Comparison of ENCODE assay signal across 20 cellular contexts in the genomic region with DNA sequence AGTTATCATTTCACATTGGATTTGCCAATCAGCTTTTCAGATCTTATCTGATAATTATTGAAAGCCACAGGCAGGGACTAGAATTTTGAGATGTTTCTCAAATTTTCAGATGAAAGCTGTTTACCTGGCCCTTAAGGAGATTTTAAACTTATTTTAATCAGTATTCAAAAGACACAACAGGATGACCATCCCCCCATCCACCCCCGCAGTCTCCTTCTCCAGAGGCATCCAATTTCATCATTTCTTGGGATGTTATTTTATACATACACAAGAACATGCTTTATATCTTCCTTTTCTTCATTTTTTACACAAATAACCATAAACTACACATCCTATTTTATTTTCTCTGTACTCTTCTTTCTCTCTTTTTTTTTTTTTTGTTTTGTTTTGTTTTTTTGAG.
DNase-seq lines count a peak whose midpoint lies in the region; ATAC-seq, FAIRE-seq and TF ChIP-seq lines count a peak whose summit lies in the region.
"Had no signal": no experiment of that assay in that cellular context is flagged by ENCODE, and none has a peak within 500 bp of the region (broad histone marks: within the 10 kb centered on the region; RNA-seq: fewer than 3 reads in every experiment).

No MANE protein-coding gene starts in this region.

- no peaks in the 10 kb centered on the region for H4K20me1 ChIP-seq in SK-N-SH (ENCODE audit: insufficient read depth)
- H4K20me1 ChIP-seq in IMR-90 (ENCODE audit: insufficient read depth, low read length): no peaks in the 10 kb centered on the region
- no peaks in the 10 kb centered on the region for H4K20me1 ChIP-seq in K562 (replicated peaks; ENCODE audit: control insufficient read depth, insufficient read depth, low read length)

- dilution Hi-C loops in IMR-90 (cut with HindIII; ENCODE audit: low sequenced_read_pairs, unreplicated experiment): no loop called here

- peaks cover 0 to 2% of the 10 kb centered on the region in 2 experiments; a peak in 2 of 4 replicates for H3K79me1 ChIP-seq in IMR-90 (ENCODE audit: low read depth in 1 of 2, low read length in 2 of 2)

- no peak for FAIRE-seq in K562 (lab: Jason Lieb, UNC)
- FAIRE-seq: A549, GM12892 had no signal

- intact Hi-C loops in IMR-90 (cut with micrococcal nuclease): no loop called here
- intact Hi-C loops in K562 (cut with micrococcal nuclease): no loop called here
- intact Hi-C loops in Calu3 (cut with micrococcal nuclease; ENCODE audit: unreplicated experiment): no loop called here
- intact Hi-C loops in sciatic nerve (cut with DNase I): no loop called here

- H4K8ac ChIP-seq in IMR-90 (ENCODE audit: low read depth in 2 of 2, low read length in 2 of 2): no peak overlapping the region

- H3K4me3 ChIP-seq in SK-N-SH (ENCODE audit: low read depth in 2 of 2, low read length in 1 of 2): no peak overlapping the region
- H3K4me3 ChIP-seq in IMR-90 (ENCODE audit: insufficient read depth, low read depth, low read length): no peak overlapping the region
- H3K4me3 ChIP-seq in K562: no peak overlapping the region
- H3K4me3 ChIP-seq: A549 had no signal

- in situ Hi-C loops in IMR-90 (cut with MboI; ENCODE audit: low sequenced_read_pairs): no loop called here
- in situ Hi-C loops in K562 (cut with MboI): no loop called here

- H3K27me3 ChIP-seq in SK-N-SH (ENCODE audit: insufficient read depth): no peaks in the 10 kb centered on the region
- no peaks in the 10 kb centered on the region for H3K27me3 ChIP-seq in IMR-90 (ENCODE audit: control insufficient read depth, insufficient read depth, low read length)
- no peaks in the 10 kb centered on the region for H3K27me3 ChIP-seq in K562 (ENCODE audit: control insufficient read depth in 2 of 2, insufficient read depth in 2 of 2, low read length in 2 of 2)

- no peaks in the 10 kb centered on the region for H3K9me3 ChIP-seq in SK-N-SH
- H3K9me3 ChIP-seq in IMR-90 (ENCODE audit: control insufficient read depth, insufficient read depth, low read length): no peaks in the 10 kb centered on the region
- H3K9me3 ChIP-seq in K562 (replicated peaks; ENCODE audit: control insufficient read depth, insufficient read depth, low read depth, low read length): no peaks in the 10 kb centered on the region
- H3K9me3 ChIP-seq: A549 had no signal

- no peak for TF ChIP-seq EP300 in SK-N-SH (IDR thresholded peaks at IDR 0.05; ENCODE audit: borderline replicate concordance in 1 of 2, low read depth in 1 of 2, low read length in 1 of 2)
- TF ChIP-seq EP300 in K562 (IDR thresholded peaks at IDR 0.05; ENCODE audit: low read length): no peak

- H3K4ac ChIP-seq in IMR-90 (ENCODE audit: low read depth, low read length): no peak overlapping the region

- H3K9me3 Mint-ChIP-seq in Calu3 (ENCODE audit: low read depth, unreplicated experiment): no peaks in the 10 kb centered on the region
- no peaks in the 10 kb centered on the region for H3K9me3 Mint-ChIP-seq in activated CD8-positive, alpha-beta T cell treated with anti-CD3 and anti-CD28 coated beads, Interleukin-2, amount 10 ng/mL, durations not matched to agents 7 days and 5 days (ENCODE audit: insufficient read depth)
- H3K9me3 Mint-ChIP-seq: H9 had no signal

- no peak overlapping the region for H3K4me3 Mint-ChIP-seq in Calu3 (ENCODE audit: low read depth, unreplicated experiment)
- H3K4me3 Mint-ChIP-seq in activated CD8-positive, alpha-beta T cell treated with anti-CD3 and anti-CD28 coated beads, Interleukin-2, amount 10 ng/mL, durations not matched to agents 7 days and 5 days: no peak overlapping the region
- H3K4me3 Mint-ChIP-seq: CD4-positive, alpha-beta memory T cell; H9 had no signal

- POLR2A ChIA-PET in SK-N-SH (lab: Yijun Ruan, JAX): no interaction called here
- POLR2A ChIA-PET in IMR-90 (lab: Charles Lee; ENCODE audit: unreplicated experiment): interaction anchor here (0.6 kb wide), 1 partner anchor 12 kb away, joined by 5 read pairs; no protein-coding TSS in a partner anchor
- POLR2A ChIA-PET in K562 (lab: Yijun Ruan, JAX): no interaction called here
- POLR2A ChIA-PET in activated CD8-positive, alpha-beta T cell treated with anti-CD3 and anti-CD28 coated beads, Interleukin-2, amount 10 ng/mL, durations not matched to agents 7 days and 5 days (lab: Charles Lee): no interaction called here

- TF ChIP-seq CTCF in SK-N-SH (IDR thresholded peaks at IDR 0.05) (no peak), IMR-90 (conservative IDR thresholded peaks at IDR 0.05; ENCODE audit: low read depth, low read length) (no peak), K562 (IDR thresholded peaks at IDR 0.05 in 2 of 3, conservative IDR thresholded peaks at IDR 0.05 in 1 of 3; ENCODE audit: insufficient read depth in 2 of 3, low read depth in 1 of 3, low read length in 3 of 3) (no peak), Calu3 (IDR thresholded peaks at IDR 0.05; ENCODE audit: unreplicated experiment) (no peak)

- CTCF ChIA-PET in SK-N-SH (lab: Yijun Ruan, JAX): no interaction called here
- CTCF ChIA-PET in IMR-90 (lab: Yijun Ruan, JAX): interaction anchor here (0.6 kb wide), 1 partner anchor 158 kb away, joined by 6 read pairs; no protein-coding TSS in a partner anchor
- CTCF ChIA-PET in K562 (lab: Yijun Ruan, JAX; ENCODE audit: low intra/inter-chr PET ratio): no interaction called here
- CTCF ChIA-PET in Calu3 (lab: Charles Lee): interaction anchor here (0.6 to 0.7 kb wide), 2 partner anchors 149 to 547 kb away, joined by 3 to 4 read pairs; no protein-coding TSS in a partner anchor
- CTCF ChIA-PET in activated CD8-positive, alpha-beta T cell treated with anti-CD3 and anti-CD28 coated beads, Interleukin-2, amount 10 ng/mL, durations not matched to agents 7 days and 5 days (lab: Charles Lee): no interaction called here

- no TSS peak for BruUV-seq in IMR-90 (replicated peaks; lab: Mats Ljungman, UMichigan)
- no TSS peak for BruUV-seq in K562 (replicated peaks; lab: Mats Ljungman, UMichigan)
- no TSS peak for BruUV-seq in Calu3 (replicated peaks; lab: Mats Ljungman, UMichigan)

- H3K27ac Mint-ChIP-seq in Calu3 (ENCODE audit: unreplicated experiment): no peak overlapping the region
- H3K27ac Mint-ChIP-seq in activated CD8-positive, alpha-beta T cell treated with anti-CD3 and anti-CD28 coated beads, Interleukin-2, amount 10 ng/mL, durations not matched to agents 7 days and 5 days: no peak overlapping the region
- H3K27ac Mint-ChIP-seq: CD4-positive, alpha-beta memory T cell had no signal

- H3K4me2 ChIP-seq in SK-N-SH (no peak overlapping the region), IMR-90 (ENCODE audit: low read depth, low read length) (no peak overlapping the region), K562 (ENCODE audit: insufficient read depth, low read length) (no peak overlapping the region)
- H3K4me2 ChIP-seq: A549 had no signal

- H3K4me1 ChIP-seq in SK-N-SH (ENCODE audit: control insufficient read depth in 1 of 2, insufficient read depth in 2 of 2, low read depth in 1 of 2, low read length in 1 of 2) (peaks cover 0 to 21% of the 10 kb centered on the region in 2 experiments; a peak in 2 of 4 replicates), IMR-90 (ENCODE audit: control insufficient read depth, insufficient read depth, low read length) (peaks cover 2% of the 10 kb centered on the region; the same call in 1 of the 2 replicates), K562 (replicated peaks in 1 of 2; ENCODE audit: control insufficient read depth in 2 of 2, insufficient read depth in 2 of 2, low read length in 2 of 2) (peaks cover 3 to 13% of the 10 kb centered on the region in 2 experiments; a peak in 4 of 5 replicates)

- H2AK9ac ChIP-seq in IMR-90 (replicated peaks; ENCODE audit: low read depth, low read length, poor library complexity): no peak overlapping the region

- ATAC-seq in SK-N-SH treated with all-trans-retinoic acid at 6 μM for 48 hours: 0 out of 3 replicates have a peak, but pooled peaks have one; percentile 16
- no peak for ATAC-seq in IMR-90 (ENCODE audit: low read depth)
- ATAC-seq in K562: no peak
- no peak for ATAC-seq in activated CD8-positive, alpha-beta T cell treated with anti-CD3 and anti-CD28 coated beads, Interleukin-2, amount 10 ng/mL, durations not matched to agents 7 days and 5 days
- ATAC-seq in sciatic nerve: no peak
- ATAC-seq: A549, HCT116 had no signal

- TF ChIP-seq RAD21 in SK-N-SH (IDR thresholded peaks at IDR 0.05; ENCODE audit: low read length): no peak
- TF ChIP-seq RAD21 in IMR-90 (IDR thresholded peaks at IDR 0.05; ENCODE audit: low read length): no peak
- no peak for TF ChIP-seq RAD21 in K562 (CRISPR knock-in tag; conservative IDR thresholded peaks at IDR 0.05 in 1 of 2, IDR thresholded peaks at IDR 0.05 in 1 of 2)

- no peak overlapping the region for H3K27ac ChIP-seq in SK-N-SH (ENCODE audit: low read depth in 2 of 2, low read length in 1 of 2)
- no peak overlapping the region for H3K27ac ChIP-seq in IMR-90 (ENCODE audit: insufficient read depth, low read length)
- no peak overlapping the region for H3K27ac ChIP-seq in K562 (ENCODE audit: extremely low read depth, low read depth, low read length)
- H3K27ac ChIP-seq: A549 had no signal

- no peaks in the 10 kb centered on the region for H3K36me3 Mint-ChIP-seq in Calu3 (ENCODE audit: insufficient read depth, unreplicated experiment)
- no peaks in the 10 kb centered on the region for H3K36me3 Mint-ChIP-seq in activated CD8-positive, alpha-beta T cell treated with anti-CD3 and anti-CD28 coated beads, Interleukin-2, amount 10 ng/mL, durations not matched to agents 7 days and 5 days (ENCODE audit: low read depth)

- no peak overlapping the region for H3K23ac ChIP-seq in IMR-90 (ENCODE audit: low read depth, low read length)

- no peak overlapping the region for H3K14ac ChIP-seq in IMR-90 (replicated peaks; ENCODE audit: low read depth, low read length)

- H3K9me1 ChIP-seq in IMR-90 (ENCODE audit: insufficient read depth, low read length): no peaks in the 10 kb centered on the region
- no peaks in the 10 kb centered on the region for H3K9me1 ChIP-seq in K562 (ENCODE audit: control insufficient read depth, insufficient read depth, low read length)

- 93% methylated on average over 1 of the region's 1 CpG for WGBS in SK-N-SH (ENCODE audit: low lambda C conversion rate)
- WGBS in IMR-90 (ENCODE audit: extremely low coverage in 2 of 2, insufficient read length in 1 of 2), 2 experiments: no CpG with 5 or more reads among the region's 1 CpG
- 45% methylated on average over 1 of the region's 1 CpG for WGBS in K562 (ENCODE audit: insufficient coverage, low coverage, missing lambda C conversion rate)

- H3K9ac ChIP-seq in SK-N-SH: no peak overlapping the region
- H3K9ac ChIP-seq in IMR-90 (ENCODE audit: low read depth, low read length): no peak overlapping the region
- no peak overlapping the region for H3K9ac ChIP-seq in K562 (ENCODE audit: insufficient read depth in 1 of 2, low read depth in 2 of 2, low read length in 2 of 2)

- H2AK5ac ChIP-seq in IMR-90 (ENCODE audit: low read depth, low read length): no peak overlapping the region

- no peak overlapping the region for H4K91ac ChIP-seq in IMR-90 (ENCODE audit: insufficient read depth, low read depth, low read length)

- H3K27me3 Mint-ChIP-seq in Calu3 (ENCODE audit: unreplicated experiment): no peaks in the 10 kb centered on the region
- H3K27me3 Mint-ChIP-seq in activated CD8-positive, alpha-beta T cell treated with anti-CD3 and anti-CD28 coated beads, Interleukin-2, amount 10 ng/mL, durations not matched to agents 7 days and 5 days (ENCODE audit: low read depth): no peaks in the 10 kb centered on the region
- H3K27me3 Mint-ChIP-seq: CD4-positive, alpha-beta memory T cell had no signal

- H2BK5ac ChIP-seq in IMR-90 (ENCODE audit: low read depth, low read length, poor library complexity, severe bottlenecking): no peak overlapping the region

- H3K9me2 ChIP-seq in SK-N-SH: no peaks in the 10 kb centered on the region

- H3K56ac ChIP-seq in IMR-90 (ENCODE audit: extremely low read depth, insufficient read depth, low read length): no peak overlapping the region

- H3K79me2 ChIP-seq in SK-N-SH (ENCODE audit: insufficient read depth): no peaks in the 10 kb centered on the region
- H3K79me2 ChIP-seq in K562 (ENCODE audit: control insufficient read depth, insufficient read depth, low read length): no peaks in the 10 kb centered on the region

- H2AFZ ChIP-seq in SK-N-SH (ENCODE audit: low read depth) (no peak overlapping the region), IMR-90 (replicated peaks; ENCODE audit: low read length, poor library complexity) (no peak overlapping the region), K562 (ENCODE audit: low read depth, low read length) (no peak overlapping the region)

- TF ChIP-seq POLR2A in IMR-90 (IDR thresholded peaks at IDR 0.05; ENCODE audit: low read depth, low read length): no peak
- TF ChIP-seq POLR2A in K562 (conservative IDR thresholded peaks at IDR 0.05): no peak

- H3K18ac ChIP-seq in IMR-90 (ENCODE audit: low read depth, low read length): no peak overlapping the region

- H2BK15ac ChIP-seq in IMR-90 (ENCODE audit: low read depth, low read length): no peak overlapping the region

- H3K36me3 ChIP-seq in SK-N-SH (replicated peaks in 1 of 2; ENCODE audit: control insufficient read depth in 1 of 2, insufficient read depth in 2 of 2, low read length in 1 of 2): no peaks in the 10 kb centered on the region
- H3K36me3 ChIP-seq in IMR-90 (ENCODE audit: control insufficient read depth, insufficient read depth, low read length): no peaks in the 10 kb centered on the region
- H3K36me3 ChIP-seq in K562 (ENCODE audit: control insufficient read depth, insufficient read depth, low read length): no peaks in the 10 kb centered on the region

- no peak overlapping the region for H2BK20ac ChIP-seq in IMR-90 (ENCODE audit: low read depth, low read length)

- peaks cover 12% of the 10 kb centered on the region for H3K4me1 Mint-ChIP-seq in Calu3 (ENCODE audit: low read depth, unreplicated experiment)
- peaks cover 3% of the 10 kb centered on the region for H3K4me1 Mint-ChIP-seq in activated CD8-positive, alpha-beta T cell treated with anti-CD3 and anti-CD28 coated beads, Interleukin-2, amount 10 ng/mL, durations not matched to agents 7 days and 5 days (ENCODE audit: low read depth)
- H3K4me1 Mint-ChIP-seq: CD4-positive, alpha-beta memory T cell had no signal

- DNase-seq in SK-N-SH (no peak), IMR-90 (peak; percentile 21), K562 (ENCODE audit: extremely low read depth in 1 of 4, low spot score in 3 of 4) (no peak), Calu3 (no peak), sciatic nerve (ENCODE audit: low spot score) (no peak)
- no peak for DNase-seq in activated CD8-positive, alpha-beta T cell treated with anti-CD3 and anti-CD28 coated beads, Interleukin-2, amount 10 ng/mL, durations not matched to agents 7 days and 5 days
- DNase-seq: 8988T; ACHN; AML-193; C1 segment of cervical spinal cord; CD4-positive, alpha-beta memory T cell; COR-L47; DMS53; DMS79 treated with DMSO at 0.1 percent for 48 hours; GF-D8; H9 had no signal

- no peak overlapping the region for H2BK120ac ChIP-seq in IMR-90 (ENCODE audit: low read depth, low read length)

- peaks cover 3% of the 10 kb centered on the region for H3F3A ChIP-seq in SK-N-SH (replicated peaks; ENCODE audit: insufficient read depth)

- no peak overlapping the region for H4K5ac ChIP-seq in IMR-90 (ENCODE audit: low read depth, low read length)

Comparison
In these comparisons a context has a peak if more than half of its experiments do, and no peak if none do; other contexts are left out.
1. CTCF ChIA-PET loops: an anchor here in IMR-90 (0.6 kb wide) and Calu3 (0.6 to 0.7 kb wide); none called in SK-N-SH, K562 and activated CD8-positive, alpha-beta T cell treated with anti-CD3 and anti-CD28 coated beads, Interleukin-2, amount 10 ng/mL, durations not matched to agents 7 days and 5 days.